In the genomic region with DNA sequence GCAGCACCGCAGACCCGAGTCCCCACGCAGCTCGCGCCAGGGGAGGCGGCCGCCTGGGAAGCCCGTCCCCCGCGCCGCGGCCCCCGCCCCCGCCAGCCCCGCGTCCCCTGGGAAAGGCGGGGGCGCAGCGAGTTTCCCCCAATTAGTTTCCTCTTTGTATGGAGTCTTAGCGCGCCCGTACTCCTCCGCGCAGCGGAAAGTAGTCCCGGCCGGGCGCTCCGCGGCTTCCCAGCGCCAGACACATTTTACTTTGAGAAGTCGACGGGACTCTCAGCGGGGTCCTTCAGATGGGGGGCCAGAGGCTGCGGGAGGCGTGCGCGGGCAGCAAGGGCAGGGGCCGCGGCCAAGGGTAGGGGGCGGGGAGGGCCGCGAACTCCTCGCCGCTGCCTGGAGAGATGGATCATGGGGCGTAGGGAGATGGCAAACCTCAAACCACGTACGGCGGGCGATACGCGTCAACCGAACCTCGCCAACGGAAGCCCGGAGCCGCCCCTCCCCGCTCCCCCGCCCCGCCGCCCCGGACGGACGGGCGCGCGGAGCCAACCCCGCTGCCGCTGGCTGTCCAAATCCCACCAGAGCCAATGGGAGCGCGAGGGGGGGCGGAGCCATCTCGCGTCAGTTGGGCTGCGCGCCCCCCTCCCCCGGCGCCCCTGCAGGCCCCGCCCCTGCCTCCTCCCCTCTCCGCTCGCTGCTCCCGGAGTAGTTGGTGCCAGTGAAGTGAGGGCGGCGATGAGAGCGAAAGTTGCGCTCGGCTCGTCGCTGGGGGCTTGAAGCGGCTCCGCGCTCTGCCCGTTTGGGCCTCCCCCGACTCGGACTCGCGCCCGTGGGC, we compare ENCODE assay signal across 8 cellular contexts. TPM values are rescaled to one million over a fixed set of nuclear protein-coding genes. Genes with fewer than 3 reads are reported as not detected.
DNase-seq lines count a peak whose midpoint lies in the region; ATAC-seq, FAIRE-seq and TF ChIP-seq lines count a peak whose summit lies in the region.

Gene RCOR1, plus strand, starts transcription at position 706 of the 829 bp plus-strand sequence. CDS start 238 bp downstream, outside the sequence.

- H3K4me1 Mint-ChIP-seq in WTC11 = peaks cover 41% of the 10 kb centered on the region

- H3K4me3 Mint-ChIP-seq in WTC11 = peak within 1 kb of the TSS; percentile 81

- peaks cover 5% of the 10 kb centered on the region; the same call in 1 of the 2 replicates for H3K27me3 Mint-ChIP-seq in WTC11 (ENCODE audit: low read depth)

- H3K27me3 ChIP-seq in bronchial epithelial cell (ENCODE audit: control insufficient read depth, insufficient read depth, low read length) (no peaks in the 10 kb centered on the region), small intestine (ENCODE audit: control insufficient read depth in 2 of 2, insufficient read depth in 2 of 2, low read length in 2 of 2) (no peaks in the 10 kb centered on the region)

- 0 out of 2 replicates have a peak, but pooled peaks cover 4% of the 10 kb centered on the region for H3K36me3 Mint-ChIP-seq in WTC11

- peaks cover 0 to 8% of the 10 kb centered on the region in 2 donors for H3K4me1 ChIP-seq in small intestine (ENCODE audit: control insufficient read depth in 2 of 2, insufficient read depth in 1 of 2, low read depth in 1 of 2, low read length in 1 of 2)

- CTCF ChIA-PET in WTC11 (lab: Charles Lee) = interaction anchor here (0.8 to 3.5 kb wide), 7 partner anchors 17 to 102 kb away, joined by 3 to 23 read pairs (median 7); no protein-coding TSS in a partner anchor

- POLR2A ChIA-PET in WTC11 (lab: Charles Lee) = interaction anchor here (1.2 kb wide), 1 partner anchor 67 kb away, joined by 6 read pairs; no protein-coding TSS in a partner anchor

- H3K36me3 ChIP-seq in bronchial epithelial cell (ENCODE audit: control insufficient read depth, insufficient read depth, low read length) = peaks cover 3% of the 10 kb centered on the region
- H3K36me3 ChIP-seq in small intestine (ENCODE audit: control insufficient read depth in 2 of 2, insufficient read depth in 2 of 2, low read length in 2 of 2) = no peaks in the 10 kb centered on the region

- H3K27ac ChIP-seq in small intestine (ENCODE audit: low read depth in 1 of 2, low read length in 1 of 2) = peak within 1 kb of the TSS; percentile 94 to 95

- no peaks in the 10 kb centered on the region for H3K9me3 Mint-ChIP-seq in WTC11

- no peak for TF ChIP-seq CTCF in WTC11 (IDR thresholded peaks at IDR 0.05)
- TF ChIP-seq CTCF in bronchial epithelial cell (IDR thresholded peaks at IDR 0.05; ENCODE audit: insufficient read depth, low read length, severe bottlenecking) = no peak

- H3K9me3 ChIP-seq in small intestine (ENCODE audit: control insufficient read depth, low read depth) = no peaks in the 10 kb centered on the region

- peak; percentile 76 for ATAC-seq in GM19023 (IDR thresholded peaks at IDR 0.05; ENCODE audit: unreplicated experiment)
- ATAC-seq in HG03196 (IDR thresholded peaks at IDR 0.05; ENCODE audit: unreplicated experiment) = peak; percentile 67
- ATAC-seq in WTC11 = peak; percentile 87

- WGBS in small intestine, 3 donors = 0 to 1% (median 1%) methylated on average over 59 to 98 of the region's 98 CpGs

- DNase-seq in AG08396 (ENCODE audit: low spot score) (peak; percentile 99), NCI-H226 (peak; percentile 95), WTC11 (ENCODE audit: low spot score) (peak; percentile 98), bronchial epithelial cell (ENCODE audit: low read depth) (peak; percentile 81), iPS-NIHi11 (ENCODE audit: low spot score) (peak; percentile 99), small intestine (peak; percentile 97)

- peak within 1 kb of the TSS; percentile 95 for H3K27ac Mint-ChIP-seq in WTC11

- peak within 1 kb of the TSS; percentile 79 for H3K4me3 ChIP-seq in bronchial epithelial cell (ENCODE audit: low read depth, low read length)
- H3K4me3 ChIP-seq in small intestine (ENCODE audit: low read depth in 1 of 2, low read length in 2 of 2) = peak within 1 kb of the TSS; percentile 99

- no peak for FAIRE-seq in bronchial epithelial cell (lab: Jason Lieb, UNC)
- no peak for FAIRE-seq in small intestine (lab: Jason Lieb, UNC)

TF ChIP-seq in WTC11, 78 proteins besides CTCF, POLR2A, EP300 and RAD21 (continues in another document):
- TF ChIP-seq GTF2I (CRISPR knock-in tag; conservative IDR thresholded peaks at IDR 0.05) (no peak), ZNF219 (CRISPR knock-in tag; IDR thresholded peaks at IDR 0.05; ENCODE audit: borderline replicate concordance) (no peak), SOX15 (CRISPR knock-in tag; IDR thresholded peaks at IDR 0.05) (no peak), MLX (CRISPR knock-in tag; IDR thresholded peaks at IDR 0.05) (no peak), ZNF671 (CRISPR knock-in tag; IDR thresholded peaks at IDR 0.05) (no peak), ZSCAN18 (CRISPR knock-in tag; IDR thresholded peaks at IDR 0.05) (no peak), SMAD4 (CRISPR knock-in tag; IDR thresholded peaks at IDR 0.05) (no peak), EMX1 (CRISPR knock-in tag; IDR thresholded peaks at IDR 0.05) (no peak), ZNF317 (CRISPR knock-in tag; IDR thresholded peaks at IDR 0.05; ENCODE audit: borderline replicate concordance, low read depth) (no peak), ZNF396 (CRISPR knock-in tag; IDR thresholded peaks at IDR 0.05; ENCODE audit: borderline replicate concordance) (no peak), JAZF1 (CRISPR knock-in tag; IDR thresholded peaks at IDR 0.05) (no peak), ZBTB21 (CRISPR knock-in tag; IDR thresholded peaks at IDR 0.05; ENCODE audit: borderline replicate concordance) (peak; percentile 56; the same call in 1 of the 2 replicates), SP1 (CRISPR knock-in tag; conservative IDR thresholded peaks at IDR 0.05) (peak; percentile 53), IRF1 (CRISPR knock-in tag; IDR thresholded peaks at IDR 0.05) (0 out of 2 replicates have a peak, but pooled peaks have one; percentile 8), CREB1 (CRISPR knock-in tag; IDR thresholded peaks at IDR 0.05) (no peak)
- TF ChIP-seq, protein P1, sequence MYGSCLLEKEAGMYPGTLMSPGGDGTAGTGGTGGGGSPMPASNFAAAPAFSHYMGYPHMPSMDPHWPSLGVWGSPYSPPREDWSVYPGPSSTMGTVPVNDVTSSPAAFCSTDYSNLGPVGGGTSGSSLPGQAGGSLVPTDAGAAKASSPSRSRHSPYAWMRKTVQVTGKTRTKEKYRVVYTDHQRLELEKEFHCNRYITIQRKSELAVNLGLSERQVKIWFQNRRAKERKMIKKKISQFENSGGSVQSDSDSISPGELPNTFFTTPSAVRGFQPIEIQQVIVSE (CRISPR knock-in tag; IDR thresholded peaks at IDR 0.05; ENCODE audit: borderline replicate concordance) = no peak
- TF ChIP-seq, protein P2, sequence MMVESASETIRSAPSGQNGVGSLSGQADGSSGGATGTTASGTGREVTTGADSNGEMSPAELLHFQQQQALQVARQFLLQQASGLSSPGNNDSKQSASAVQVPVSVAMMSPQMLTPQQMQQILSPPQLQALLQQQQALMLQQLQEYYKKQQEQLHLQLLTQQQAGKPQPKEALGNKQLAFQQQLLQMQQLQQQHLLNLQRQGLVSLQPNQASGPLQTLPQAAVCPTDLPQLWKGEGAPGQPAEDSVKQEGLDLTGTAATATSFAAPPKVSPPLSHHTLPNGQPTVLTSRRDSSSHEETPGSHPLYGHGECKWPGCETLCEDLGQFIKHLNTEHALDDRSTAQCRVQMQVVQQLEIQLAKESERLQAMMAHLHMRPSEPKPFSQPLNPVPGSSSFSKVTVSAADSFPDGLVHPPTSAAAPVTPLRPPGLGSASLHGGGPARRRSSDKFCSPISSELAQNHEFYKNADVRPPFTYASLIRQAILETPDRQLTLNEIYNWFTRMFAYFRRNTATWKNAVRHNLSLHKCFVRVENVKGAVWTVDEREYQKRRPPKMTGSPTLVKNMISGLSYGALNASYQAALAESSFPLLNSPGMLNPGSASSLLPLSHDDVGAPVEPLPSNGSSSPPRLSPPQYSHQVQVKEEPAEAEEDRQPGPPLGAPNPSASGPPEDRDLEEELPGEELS (CRISPR knock-in tag; IDR thresholded peaks at IDR 0.05) = 0 out of 2 replicates have a peak, but pooled peaks have one; percentile 22

RNA-seq across cellular contexts. Expression of gene RCOR1, which starts in this region (rescaled TPM):
- total RNA-seq in WTC11 (2021) (25.1 to 25.4 TPM (median 25.4 TPM) in 3 replicates), bronchial epithelial cell (19.7 and 38.3 TPM in 2 replicates)
- 10 to 100 TPM in 2 of 3 donors, 1 to 10 TPM in 1; 9.2 to 14.1 (median 10.6) TPM for polyA plus RNA-seq in small intestine

Comparison
In these comparisons a context has a peak if more than half of its experiments do, and no peak if none do; other contexts are left out.
1. Peak in every context shown above with its lines: DNase-seq, ATAC-seq, H3K4me3 ChIP-seq and H3K27ac ChIP-seq.